Comparison of ENCODE assay signal across 13 cellular contexts in the genomic region with DNA sequence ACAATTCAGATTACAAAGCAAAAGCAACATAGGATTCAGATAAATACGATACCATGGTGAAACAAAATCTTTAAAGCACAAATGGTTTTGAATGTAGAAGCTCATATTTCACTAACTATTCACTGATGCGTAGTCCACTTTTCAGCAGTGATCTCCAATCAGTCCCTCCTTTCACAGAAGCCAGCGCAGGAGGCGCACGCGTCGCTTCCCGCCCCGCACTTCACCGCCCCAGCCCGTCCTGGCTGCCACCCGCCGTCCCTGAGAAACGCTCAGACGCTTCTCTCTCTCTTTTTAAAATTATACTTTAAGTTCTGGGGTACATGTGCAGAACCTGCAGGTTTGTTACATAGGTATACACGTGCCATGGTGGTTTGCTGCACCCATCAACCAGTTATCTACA. TPM values are rescaled to one million over a fixed set of nuclear protein-coding genes. Genes with fewer than 3 reads are reported as not detected.
DNase-seq lines count a peak whose midpoint lies in the region; ATAC-seq and TF ChIP-seq lines count a peak whose summit lies in the region.
"Had no signal": no experiment of that assay in that cellular context is flagged by ENCODE, and none has a peak within 500 bp of the region (broad histone marks: within the 10 kb centered on the region; RNA-seq: fewer than 3 reads in every experiment).

No MANE protein-coding gene starts in this region.

- no peaks in the 10 kb centered on the region for H3K79me1 ChIP-seq in mesenchymal stem cell (replicated peaks; ENCODE audit: low read length, poor library complexity, severe bottlenecking)

- DNase-seq in heart left ventricle (no peak), left ventricle myocardium superior (no peak), mesenchymal stem cell (no peak), type B pancreatic cell (ENCODE audit: extremely low spot score, unreplicated experiment) (no peak), NCI-H128 (lab: John Stamatoyannopoulos, UW; ENCODE audit: unreplicated experiment) (no peak), epidermal melanocyte (ENCODE audit: insufficient read length, low spot score) (no peak)
- DNase-seq in activated naive CD8-positive, alpha-beta T cell treated with anti-CD3 and anti-CD28 coated beads for 36 hours, result no peak
- DNase-seq: activated naive CD4-positive, alpha-beta T cell treated with anti-CD3 and anti-CD28 coated beads, Interleukin-2, amount 50 U/mL, for 16 hours; GDM1; H9; retina had no signal

- no peak overlapping the region for H2AK5ac ChIP-seq in mesenchymal stem cell (ENCODE audit: low read length, severe bottlenecking)

- TF ChIP-seq POLR2A in heart left ventricle (IDR thresholded peaks at IDR 0.05), result no peak

- H3K27ac ChIP-seq in heart left ventricle, result no peak overlapping the region
- H3K27ac ChIP-seq in mesenchymal stem cell (ENCODE audit: low read length, poor library complexity, severe bottlenecking), result no peak overlapping the region
- H3K27ac ChIP-seq: HL-60 had no signal

- H2BK12ac ChIP-seq in mesenchymal stem cell (ENCODE audit: low read length in 2 of 2), result no peak overlapping the region

- peaks cover 10% of the 10 kb centered on the region for H3K27me3 Mint-ChIP-seq in activated naive CD8-positive, alpha-beta T cell treated with anti-CD3 and anti-CD28 coated beads for 36 hours
- H3K27me3 Mint-ChIP-seq in type B pancreatic cell, result peaks cover 23% of the 10 kb centered on the region

- 18 to 31% (median 23%) methylated on average over 16 of the region's 16 CpGs for WGBS in heart left ventricle, 4 donors
- WGBS in mesenchymal stem cell, result 45% methylated on average over 15 of the region's 16 CpGs

- H3K9me3 Mint-ChIP-seq in activated naive CD8-positive, alpha-beta T cell treated with anti-CD3 and anti-CD28 coated beads for 36 hours, result peaks cover 16% of the 10 kb centered on the region
- peaks cover 13% of the 10 kb centered on the region for H3K9me3 Mint-ChIP-seq in type B pancreatic cell

- no peak overlapping the region for H2BK5ac ChIP-seq in mesenchymal stem cell (ENCODE audit: low read depth, low read length, poor library complexity, severe bottlenecking)

- H2BK120ac ChIP-seq in mesenchymal stem cell (ENCODE audit: low read depth, low read length), result no peak overlapping the region

- H3K36me3 ChIP-seq in heart left ventricle (no peaks in the 10 kb centered on the region), mesenchymal stem cell (ENCODE audit: control insufficient read depth in 1 of 2, insufficient read depth in 2 of 2, low read depth in 1 of 2, low read length in 2 of 2) (no peaks in the 10 kb centered on the region)

- H4K91ac ChIP-seq in mesenchymal stem cell (ENCODE audit: low read length), result no peak overlapping the region

- H3K4me3 ChIP-seq in heart left ventricle, result peak overlapping the region in 8 of 12 donors; percentile 0 to 83 (median 64)
- peak overlapping the region in 1 of 2 experiments; percentile 53 for H3K4me3 ChIP-seq in mesenchymal stem cell (ENCODE audit: insufficient read depth in 1 of 2, low read depth in 1 of 2, low read length in 2 of 2)

- no peak overlapping the region for H3K4ac ChIP-seq in mesenchymal stem cell (ENCODE audit: low read depth in 1 of 2, low read length in 2 of 2)

- H3K14ac ChIP-seq in mesenchymal stem cell (ENCODE audit: low read length in 2 of 2), result no peak overlapping the region

- ATAC-seq in heart left ventricle (no peak), left ventricle myocardium superior (no peak), SK-N-SH treated with all-trans-retinoic acid at 6 μM for 48 hours (no peak)

- no peak overlapping the region for H4K8ac ChIP-seq in mesenchymal stem cell (ENCODE audit: low read length)

- H3K9me3 ChIP-seq in heart left ventricle, result peaks cover 0 to 37% (median 6%) of the 10 kb centered on the region in 12 donors
- peaks cover 46% of the 10 kb centered on the region for H3K9me3 ChIP-seq in mesenchymal stem cell (ENCODE audit: control insufficient read depth, low read length)

- H3K27me3 ChIP-seq in heart left ventricle, result peaks cover 0 to 27% (median 5%) of the 10 kb centered on the region in 9 donors
- no peaks in the 10 kb centered on the region for H3K27me3 ChIP-seq in mesenchymal stem cell (ENCODE audit: control insufficient read depth in 1 of 2, insufficient read depth in 1 of 2, low read length in 2 of 2)

- H3K9ac ChIP-seq in mesenchymal stem cell (ENCODE audit: low read length), result peak overlapping the region; percentile 92

- no peak overlapping the region for H3K4me2 ChIP-seq in mesenchymal stem cell (ENCODE audit: low read length, poor library complexity, severe bottlenecking)

- peak overlapping the region; percentile 14 for H3K4me3 Mint-ChIP-seq in activated naive CD8-positive, alpha-beta T cell treated with anti-CD3 and anti-CD28 coated beads for 36 hours
- peak overlapping the region; percentile 21 for H3K4me3 Mint-ChIP-seq in type B pancreatic cell

- no peak overlapping the region for H3K27ac Mint-ChIP-seq in activated naive CD8-positive, alpha-beta T cell treated with anti-CD3 and anti-CD28 coated beads for 36 hours
- no peak overlapping the region for H3K27ac Mint-ChIP-seq in type B pancreatic cell

- H2AFZ ChIP-seq in mesenchymal stem cell (ENCODE audit: low read depth, low read length), result no peak overlapping the region

- H2BK15ac ChIP-seq in mesenchymal stem cell (ENCODE audit: low read depth, poor library complexity, severe bottlenecking), result no peak overlapping the region

- H3K4me1 ChIP-seq in heart left ventricle (peaks cover 0 to 24% (median 8%) of the 10 kb centered on the region in 12 donors), mesenchymal stem cell (ENCODE audit: control insufficient read depth, insufficient read depth, low read depth, low read length) (peaks cover 5% of the 10 kb centered on the region)

- intact Hi-C loops in heart left ventricle (cut with DNase I), result loop anchor here in 1 of 10 donors (10.0 kb wide), 1 partner anchor 142 kb away; the partner anchor contains the start of gene ANKLE2
- intact Hi-C loops in left ventricle myocardium superior (cut with micrococcal nuclease), result no loop called here

- peaks cover 18% of the 10 kb centered on the region for H3K36me3 Mint-ChIP-seq in activated naive CD8-positive, alpha-beta T cell treated with anti-CD3 and anti-CD28 coated beads for 36 hours
- H3K36me3 Mint-ChIP-seq in type B pancreatic cell, result peaks cover 10% of the 10 kb centered on the region

- H3K18ac ChIP-seq in mesenchymal stem cell (ENCODE audit: low read depth in 1 of 2, low read length in 2 of 2), result no peak overlapping the region

- H3K4me1 Mint-ChIP-seq in activated naive CD8-positive, alpha-beta T cell treated with anti-CD3 and anti-CD28 coated beads for 36 hours, result peaks cover 10% of the 10 kb centered on the region
- H3K4me1 Mint-ChIP-seq in type B pancreatic cell (ENCODE audit: unreplicated experiment), result peaks cover 4% of the 10 kb centered on the region

- no peak overlapping the region for H3K23ac ChIP-seq in mesenchymal stem cell (ENCODE audit: low read length in 2 of 2)

- no peak for TF ChIP-seq CTCF in heart left ventricle (IDR thresholded peaks at IDR 0.05)
- no peak for TF ChIP-seq CTCF in type B pancreatic cell (conservative IDR thresholded peaks at IDR 0.05)

TF ChIP-seq in SK-N-SH treated with all-trans-retinoic acid at 6 μM for 48 hours, 23 proteins besides CTCF, POLR2A, EP300 and RAD21 (continues in another document):
- no peak for TF ChIP-seq OSR1 (CRISPR knock-in tag; IDR thresholded peaks at IDR 0.05)
- TF ChIP-seq CSRNP3 (CRISPR knock-in tag; IDR thresholded peaks at IDR 0.05), result no peak
- TF ChIP-seq BACH2 (CRISPR knock-in tag; IDR thresholded peaks at IDR 0.05; ENCODE audit: borderline replicate concordance), result no peak
- TF ChIP-seq RARB (CRISPR knock-in tag; IDR thresholded peaks at IDR 0.05), result no peak
- TF ChIP-seq TOX (CRISPR knock-in tag; IDR thresholded peaks at IDR 0.05; ENCODE audit: borderline replicate concordance), result no peak
- TF ChIP-seq ESRRG (CRISPR knock-in tag; IDR thresholded peaks at IDR 0.05), result no peak
- no peak for TF ChIP-seq ZFP30 (CRISPR knock-in tag; IDR thresholded peaks at IDR 0.05)
- TF ChIP-seq GLIS3 (CRISPR knock-in tag; IDR thresholded peaks at IDR 0.05), result no peak
- TF ChIP-seq ZC3H10 (CRISPR knock-in tag; IDR thresholded peaks at IDR 0.05), result no peak

RNA-seq across cellular contexts. Expression of gene CHFR, which starts 19.8 kb away (rescaled TPM):
- 10 to 100 TPM; 10.6 to 33.5 (median 16.4) TPM for total RNA-seq in heart left ventricle
- polyA plus RNA-seq in heart left ventricle, result 10 to 100 TPM; 17.4 to 21.6 TPM
- 15.1 TPM for total RNA-seq in left ventricle myocardium superior
- 10 to 100 TPM; 47.9 to 48.6 TPM for total RNA-seq in activated naive CD8-positive, alpha-beta T cell treated with anti-CD3 and anti-CD28 coated beads for 36 hours
- 34.5 TPM for polyA plus RNA-seq in mesenchymal stem cell (2013, experiment 1 of 2)
- 35.0 TPM for polyA plus RNA-seq in mesenchymal stem cell (2013, experiment 2 of 2)
- 37.1 and 43.7 TPM in 2 replicates for total RNA-seq in type B pancreatic cell (ENCODE audit: low replicate concordance)

RNA-seq across cellular contexts. Expression of gene ZNF605, which starts 48.9 kb away (rescaled TPM):
- total RNA-seq in heart left ventricle (10 to 100 TPM in 6 of 9 donors, 1 to 10 TPM in 3; 3.4 to 14.2 (median 10.3) TPM), left ventricle myocardium superior (13.9 TPM), type B pancreatic cell (ENCODE audit: low replicate concordance) (18.3 and 20.6 TPM in 2 replicates)
- polyA plus RNA-seq in heart left ventricle, result 1 to 10 TPM; 5.0 to 5.6 TPM
- 1 to 10 TPM; 4.2 to 5.1 TPM for total RNA-seq in activated naive CD8-positive, alpha-beta T cell treated with anti-CD3 and anti-CD28 coated beads for 36 hours
- polyA plus RNA-seq in mesenchymal stem cell (2013, experiment 1 of 2), result 5.0 TPM
- 6.1 TPM for polyA plus RNA-seq in mesenchymal stem cell (2013, experiment 2 of 2)
